In genomic region chr16:4650443-4651074, GRCh38 we compare ENCODE assay signal across 8 cellular contexts. TPM values are rescaled to one million over a fixed set of nuclear protein-coding genes. Genes with fewer than 3 reads are reported as not detected.
A peak's percentile ranks its signal among the peaks of the same experiment; 100 is the strongest.
DNase-seq lines count a peak whose midpoint lies in the region; FAIRE-seq and TF ChIP-seq lines count a peak whose summit lies in the region.
"Not testable (repeated sequence)": the region's sequence is repeated elsewhere in the genome, so short reads cannot be mapped to it uniquely, and the experiment has no call there.

No MANE protein-coding gene starts in this region.

- not testable (repeated sequence) for H3K27ac ChIP-seq in cardiac muscle cell, ovary

- TF ChIP-seq EP300 in ovary (IDR thresholded peaks at IDR 0.05) = not testable (repeated sequence)

- not testable (repeated sequence) for TF ChIP-seq POLR2A in ovary (IDR thresholded peaks at IDR 0.05)

- peak; percentile 40 for FAIRE-seq in HTR-8/SVneo (lab: Jason Lieb, UNC)

- not testable (repeated sequence) for H3K36me3 ChIP-seq in cardiac muscle cell, ovary

- H3K4me3 ChIP-seq in astrocyte of the cerebellum (ENCODE audit: low read depth, low read length); cardiac muscle cell; ovary: not testable (repeated sequence)

- 87% methylated on average over 15 of the region's 15 CpGs for WGBS in ovary, 3 donors

- TF ChIP-seq CTCF in astrocyte of the cerebellum (IDR thresholded peaks at IDR 0.05; ENCODE audit: low read depth, low read length, missing control alignments) = peak; percentile 66
- peak; percentile 72 for TF ChIP-seq CTCF in cardiac muscle cell (IDR thresholded peaks at IDR 0.05; ENCODE audit: low read depth, low read length)
- TF ChIP-seq CTCF in ovary (IDR thresholded peaks at IDR 0.05) = peak in 1 of 3 donors; percentile 20

- in situ Hi-C loops in astrocyte of the cerebellum (cut with HindIII; ENCODE audit: low sequenced_read_pairs) = not testable (repeated sequence)

- intact Hi-C loops in ovary (cut with DNase I) = not testable (repeated sequence)

- H3K27me3 ChIP-seq in cardiac muscle cell, ovary: not testable (repeated sequence)

- not testable (repeated sequence) for H3K4me1 ChIP-seq in cardiac muscle cell (ENCODE audit: low read depth); ovary (ENCODE audit: insufficient read depth)

- DNase-seq in DMS 273 (lab: John Stamatoyannopoulos, UW; ENCODE audit: unreplicated experiment) = peak; percentile 95
- peak; percentile 71 for DNase-seq in HTR-8/SVneo (ENCODE audit: insufficient read length, low spot score)
- peak; percentile 29 to 44 for DNase-seq in NOMO-1 (lab: John Stamatoyannopoulos, UW; ENCODE audit: unreplicated experiment in 2 of 2)
- DNase-seq in activated CD4-positive, CD25-positive, alpha-beta regulatory T cell treated with anti-CD3 and anti-CD28 coated beads, Interleukin-2, amount 50 U/mL, for 72 hours = peak; percentile 80
- not testable (repeated sequence) for DNase-seq in astrocyte of the cerebellum (ENCODE audit: low read depth)
- DNase-seq in cardiac muscle cell (ENCODE audit: low read depth in 1 of 2, low spot score in 1 of 2) = peak; percentile 53 to 57
- DNase-seq in ovary = peak in 3 of 5 donors; percentile 45 to 66 (median 53)
- DNase-seq in stimulated activated naive CD4-positive, alpha-beta T cell treated with Interleukin-2 at 50 U/mL for 16 hours (lab: John Stamatoyannopoulos, UW) = peak; percentile 69

- not testable (repeated sequence) for H3K9me3 ChIP-seq in cardiac muscle cell (ENCODE audit: low read depth); ovary

RNA-seq across cellular contexts. Expression of gene MGRN1, which starts 25.9 kb away (rescaled TPM):
- total RNA-seq in cardiac muscle cell (58.2 and 66.6 TPM in 2 replicates), ovary (10 to 100 TPM; 23.2 to 94.2 (median 64.6) TPM)
- polyA plus RNA-seq in cardiac muscle cell (42.6 and 47.2 TPM in 2 replicates), ovary (10 to 100 TPM; 21.5 to 27.9 TPM)

RNA-seq across cellular contexts. Expression of gene UBALD1, which starts 35.9 kb away (rescaled TPM):
- total RNA-seq in cardiac muscle cell (33.6 and 42.9 TPM in 2 replicates), ovary (10 to 100 TPM in 6 of 7 donors, 1 to 10 TPM in 1; 9.3 to 39.5 (median 21.4) TPM)
- polyA plus RNA-seq in cardiac muscle cell (46.6 and 47.3 TPM in 2 replicates), ovary (10 to 100 TPM in 1 of 2 donors, under 1 TPM in 1; 0.43 to 24.0 TPM)

RNA-seq across cellular contexts. Expression of gene NUDT16L1, which starts 42.8 kb away (rescaled TPM):
- total RNA-seq in cardiac muscle cell = 84.4 and 139 TPM in 2 replicates
- 141 and 157 TPM in 2 replicates for polyA plus RNA-seq in cardiac muscle cell
- 10 to 100 TPM; 19.4 to 33.1 (median 28.0) TPM for total RNA-seq in ovary
- 10 to 100 TPM in 1 of 2 donors, 1 to 10 TPM in 1; 8.1 to 33.6 TPM for polyA plus RNA-seq in ovary
